31 cellular contexts compared by ENCODE assay signal in genomic region chr7:51644216-51644615, GRCh38.
"Had no signal": no experiment of that assay in that cellular context is flagged by ENCODE, and none has a peak within 500 bp of the region (broad histone marks: within the 10 kb centered on the region; RNA-seq: fewer than 3 reads in every experiment).

No MANE protein-coding gene starts in this region.

- H3K4me1 ChIP-seq: body of pancreas, breast epithelium had no signal

- DNase-seq: activated B cell treated with CpG ODN at 0.5 μM for 24 hours; activated CD4-positive, alpha-beta memory T cell treated with anti-CD3 and anti-CD28 coated beads for 36 hours; activated CD4-positive, alpha-beta T cell treated with anti-CD3 and anti-CD28 coated beads for 4 hours; activated CD4-positive, alpha-beta T cell treated with anti-CD3 and anti-CD28 coated beads, Interleukin-2, amount 50 U/mL, for 1 hour; activated CD4-positive, CD25-positive, alpha-beta regulatory T cell treated with anti-CD3 and anti-CD28 coated beads, Interleukin-2, amount 50 U/mL, for 72 hours; activated CD8-positive, alpha-beta memory T cell treated with anti-CD3 and anti-CD28 coated beads, Interleukin-2, amount 50 U/mL, for 4 hours; activated gamma-delta T cell treated with Interleukin-2 at 50 U/mL for 16 hours; activated naive CD4-positive, alpha-beta T cell treated with anti-CD3 and anti-CD28 coated beads for 36 hours; activated T-cell treated with anti-CD3 and anti-CD28 coated beads for 4 hours; activated T-cell treated with anti-CD3 and anti-CD28 coated beads, Interleukin-2, amount 50 U/mL, for 4 hours; adrenal gland; body of pancreas; Karpas-422; KBM-7; NCI-H1105; NCI-H1417 treated with DMSO at 0.1 percent for 48 hours; NCI-H187 treated with DMSO at 0.1 percent for 48 hours; NCI-H2081; NCI-H345; NCI-H748 treated with DMSO at 0.1 percent for 48 hours; NK-92 treated with Interleukin-12 subunit alpha and Interleukin-12 subunit beta, amount 100 ng/mL, for 24 hours; PC-9; Right ventricle myocardium superior; SW 1271; T-helper 1 cell; T-helper 2 cell; T-helper 9 cell had no signal

- H3K9me3 ChIP-seq: adrenal gland, body of pancreas, breast epithelium had no signal

- H3K4me3 ChIP-seq: adrenal gland, body of pancreas, breast epithelium, PC-9 had no signal

- H2AFZ ChIP-seq: PC-9 had no signal

- H3K36me3 ChIP-seq: adrenal gland, breast epithelium had no signal

- FAIRE-seq: astrocyte had no signal

- H3K27ac ChIP-seq: adrenal gland, body of pancreas, breast epithelium, PC-9, VCaP had no signal

- ATAC-seq: activated naive CD4-positive, alpha-beta T cell treated with anti-CD3 and anti-CD28 coated beads, Interleukin-2, amount 50 U/mL, for 72 hours; activated T-cell treated with anti-CD3 and anti-CD28 coated beads, Interleukin-2, amount 50 U/mL, for 4 hours; body of pancreas had no signal

- H3K27me3 ChIP-seq: adrenal gland, body of pancreas, breast epithelium had no signal

- H3K4me2 ChIP-seq: PC-9 had no signal
